ENCODE assay signal across 8 cellular contexts in genomic region chr2:70104231-70105111, GRCh38. TPM values are rescaled to one million over a fixed set of nuclear protein-coding genes. Genes with fewer than 3 reads are reported as not detected.
DNase-seq lines count a peak whose midpoint lies in the region; ATAC-seq and TF ChIP-seq lines count a peak whose summit lies in the region.

No MANE protein-coding gene starts in this region.

- H3K27ac ChIP-seq in CD4-positive, CD25-positive, alpha-beta regulatory T cell (ENCODE audit: insufficient read depth, low read length, poor library complexity, severe bottlenecking): peak overlapping the region; percentile 75
- H3K27ac ChIP-seq in IMR-90 (ENCODE audit: insufficient read depth, low read length): no peak overlapping the region

- H3K9me3 ChIP-seq in CD4-positive, CD25-positive, alpha-beta regulatory T cell (ENCODE audit: control insufficient read depth in 2 of 2, low read length in 2 of 2): no peaks in the 10 kb centered on the region
- no peaks in the 10 kb centered on the region for H3K9me3 ChIP-seq in IMR-90 (ENCODE audit: control insufficient read depth, insufficient read depth, low read length)

- TF ChIP-seq POLR2A in IMR-90 (IDR thresholded peaks at IDR 0.05; ENCODE audit: low read depth, low read length): no peak

- peak overlapping the region; percentile 13; the same call in 1 of the 2 replicates for H3K9ac ChIP-seq in IMR-90 (ENCODE audit: low read depth, low read length)

- H2BK5ac ChIP-seq in IMR-90 (ENCODE audit: low read depth, low read length, poor library complexity, severe bottlenecking): peak overlapping the region; percentile 83

- peak overlapping the region; percentile 92 to 98 (median 93) for H3K27ac Mint-ChIP-seq in CD4-positive, CD25-positive, alpha-beta regulatory T cell
- H3K27ac Mint-ChIP-seq in activated CD4-positive, alpha-beta memory T cell treated with anti-CD3 and anti-CD28 coated beads for 36 hours: peak overlapping the region; percentile 95

- POLR2A ChIA-PET in IMR-90 (lab: Charles Lee; ENCODE audit: unreplicated experiment): interaction anchor here (0.5 to 1.3 kb wide), 3 partner anchors 9 to 137 kb away, joined by 3 to 4 read pairs (median 3); no protein-coding TSS in a partner anchor
- POLR2A ChIA-PET in activated CD4-positive, alpha-beta memory T cell treated with anti-CD3 and anti-CD28 coated beads for 36 hours (lab: Charles Lee): interaction anchor here (0.6 to 2.5 kb wide), 16 partner anchors 10 to 42 kb away, joined by 3 to 24 read pairs (median 4); partner anchors contain the start of gene PCBP1

- peak overlapping the region; percentile 57 to 78 for H4K8ac ChIP-seq in IMR-90 (ENCODE audit: low read depth in 2 of 2, low read length in 2 of 2)

- CTCF ChIA-PET in IMR-90 (lab: Yijun Ruan, JAX): no interaction called here
- CTCF ChIA-PET in activated CD4-positive, alpha-beta memory T cell treated with anti-CD3 and anti-CD28 coated beads for 36 hours (lab: Charles Lee): interaction anchor here (0.9 to 3.9 kb wide), 9 partner anchors 10 to 38 kb away, joined by 3 to 27 read pairs (median 4); no protein-coding TSS in a partner anchor

- no peaks in the 10 kb centered on the region for H3K27me3 Mint-ChIP-seq in CD4-positive, CD25-positive, alpha-beta regulatory T cell
- no peaks in the 10 kb centered on the region for H3K27me3 Mint-ChIP-seq in activated CD4-positive, alpha-beta memory T cell treated with anti-CD3 and anti-CD28 coated beads for 36 hours

- peaks cover 0 to 1% (median 0%) of the 10 kb centered on the region in 7 donors for H3K9me3 Mint-ChIP-seq in CD4-positive, CD25-positive, alpha-beta regulatory T cell
- no peaks in the 10 kb centered on the region for H3K9me3 Mint-ChIP-seq in activated CD4-positive, alpha-beta memory T cell treated with anti-CD3 and anti-CD28 coated beads for 36 hours

- BruUV-seq in IMR-90 (replicated peaks; lab: Mats Ljungman, UMichigan): no TSS peak

- H3K36me3 ChIP-seq in CD4-positive, CD25-positive, alpha-beta regulatory T cell (ENCODE audit: control insufficient read depth, insufficient read depth, low read length): no peaks in the 10 kb centered on the region
- H3K36me3 ChIP-seq in IMR-90 (ENCODE audit: control insufficient read depth, insufficient read depth, low read length): no peaks in the 10 kb centered on the region

- peak overlapping the region; percentile 7; the same call in 1 of the 2 replicates for H3K23ac ChIP-seq in IMR-90 (ENCODE audit: low read depth, low read length)

- H3K9me1 ChIP-seq in IMR-90 (ENCODE audit: insufficient read depth, low read length): 0 out of 2 replicates have a peak, but pooled peaks cover 7% of the 10 kb centered on the region

- in situ Hi-C loops in IMR-90 (cut with MboI; ENCODE audit: low sequenced_read_pairs): no loop called here

- H3K4me1 Mint-ChIP-seq in CD4-positive, CD25-positive, alpha-beta regulatory T cell: peaks cover 32 to 59% (median 40%) of the 10 kb centered on the region in 4 donors
- H3K4me1 Mint-ChIP-seq in activated CD4-positive, alpha-beta memory T cell treated with anti-CD3 and anti-CD28 coated beads for 36 hours (ENCODE audit: low read depth): peaks cover 52% of the 10 kb centered on the region

- no peak overlapping the region for H3K56ac ChIP-seq in IMR-90 (ENCODE audit: extremely low read depth, insufficient read depth, low read length)

- no peaks in the 10 kb centered on the region for H3K27me3 ChIP-seq in CD4-positive, CD25-positive, alpha-beta regulatory T cell (ENCODE audit: control insufficient read depth, insufficient read depth, low read length)
- H3K27me3 ChIP-seq in IMR-90 (ENCODE audit: control insufficient read depth, insufficient read depth, low read length): no peaks in the 10 kb centered on the region

- TF ChIP-seq RAD21 in IMR-90 (IDR thresholded peaks at IDR 0.05; ENCODE audit: low read length): no peak

- dilution Hi-C loops in IMR-90 (cut with HindIII; ENCODE audit: low sequenced_read_pairs, unreplicated experiment): no loop called here

- peak overlapping the region; percentile 85 for H3K4ac ChIP-seq in IMR-90 (ENCODE audit: low read depth, low read length)

- peak overlapping the region; percentile 80; the same call in 1 of the 2 replicates for H2BK120ac ChIP-seq in IMR-90 (ENCODE audit: low read depth, low read length)

- peak overlapping the region; percentile 78 for H3K4me3 ChIP-seq in CD4-positive, CD25-positive, alpha-beta regulatory T cell (ENCODE audit: low read depth, low read length)
- no peak overlapping the region for H3K4me3 ChIP-seq in IMR-90 (ENCODE audit: insufficient read depth, low read depth, low read length)

- peak overlapping the region; percentile 64; the same call in 1 of the 2 replicates for H3K4me2 ChIP-seq in IMR-90 (ENCODE audit: low read depth, low read length)

- H2BK20ac ChIP-seq in IMR-90 (ENCODE audit: low read depth, low read length): peak overlapping the region; percentile 85; the same call in 1 of the 2 replicates

- no peak overlapping the region for H2AK5ac ChIP-seq in IMR-90 (ENCODE audit: low read depth, low read length)

- no peaks in the 10 kb centered on the region for H4K20me1 ChIP-seq in IMR-90 (ENCODE audit: insufficient read depth, low read length)

- peak overlapping the region; percentile 76; the same call in 1 of the 2 replicates for H3K18ac ChIP-seq in IMR-90 (ENCODE audit: low read depth, low read length)

- H3K79me1 ChIP-seq in IMR-90 (ENCODE audit: low read depth in 1 of 2, low read length in 2 of 2): peaks cover 0 to 3% of the 10 kb centered on the region in 2 experiments; a peak in 1 of 4 replicates

- WGBS in IMR-90 (ENCODE audit: extremely low coverage in 2 of 2, insufficient read length in 1 of 2), 2 experiments: 17% methylated on average over 1 of the region's 11 CpGs; no CpG with 5 or more reads in 1 of the 2 experiments

- peak overlapping the region; percentile 68 to 94 (median 82) for H3K4me3 Mint-ChIP-seq in CD4-positive, CD25-positive, alpha-beta regulatory T cell
- peak overlapping the region; percentile 70 for H3K4me3 Mint-ChIP-seq in activated CD4-positive, alpha-beta memory T cell treated with anti-CD3 and anti-CD28 coated beads for 36 hours

- intact Hi-C loops in IMR-90 (cut with micrococcal nuclease): no loop called here
- intact Hi-C loops in activated CD4-positive, alpha-beta memory T cell treated with anti-CD3 and anti-CD28 coated beads for 36 hours (cut with micrococcal nuclease): loop anchor here (1.0 kb wide), 2 partner anchors 35 to 38 kb away; no protein-coding TSS in a partner anchor

- H2BK15ac ChIP-seq in IMR-90 (ENCODE audit: low read depth, low read length): peak overlapping the region; percentile 74; the same call in 2 of the 3 replicates

- peak overlapping the region; percentile 87 for H2AFZ ChIP-seq in IMR-90 (replicated peaks; ENCODE audit: low read length, poor library complexity)

- TF ChIP-seq CTCF in IMR-90 (conservative IDR thresholded peaks at IDR 0.05; ENCODE audit: low read depth, low read length): no peak

- peaks cover 48% of the 10 kb centered on the region for H3K4me1 ChIP-seq in CD4-positive, CD25-positive, alpha-beta regulatory T cell (ENCODE audit: control insufficient read depth, insufficient read depth, low read length, poor library complexity, severe bottlenecking)
- H3K4me1 ChIP-seq in IMR-90 (ENCODE audit: control insufficient read depth, insufficient read depth, low read length): peaks cover 13% of the 10 kb centered on the region

- no peak overlapping the region for H2AK9ac ChIP-seq in IMR-90 (replicated peaks; ENCODE audit: low read depth, low read length, poor library complexity)

- ATAC-seq in CD4-positive, CD25-positive, alpha-beta regulatory T cell (ENCODE audit: low read depth in 2 of 2): no peak
- ATAC-seq in IMR-90 (ENCODE audit: low read depth): peak; percentile 67
- no peak for ATAC-seq in GM21737 (IDR thresholded peaks at IDR 0.05; ENCODE audit: unreplicated experiment)
- no peak for ATAC-seq in HG03342 (IDR thresholded peaks at IDR 0.05; ENCODE audit: unreplicated experiment)

- DNase-seq in CD4-positive, CD25-positive, alpha-beta regulatory T cell: peak in 2 of 3 donors; percentile 41 to 69
- DNase-seq in IMR-90 (peak; percentile 79), hepatic stellate cell (ENCODE audit: low spot score) (peak; percentile 57), DMS53 (lab: John Stamatoyannopoulos, UW) (no peak)
- DNase-seq in activated CD4-positive, alpha-beta memory T cell treated with anti-CD3 and anti-CD28 coated beads for 36 hours: peak; percentile 71
- DNase-seq in stimulated activated CD4-positive, alpha-beta T cell treated with anti-CD3 and anti-CD28 coated beads, Interleukin-4, amount 100 ng/mL, for 24 hours: peak; percentile 59

- H4K5ac ChIP-seq in IMR-90 (ENCODE audit: low read depth, low read length): peak overlapping the region; percentile 92; the same call in 1 of the 2 replicates

- H3K14ac ChIP-seq in IMR-90 (replicated peaks; ENCODE audit: low read depth, low read length): peak overlapping the region; percentile 66; the same call in 1 of the 2 replicates

- H4K91ac ChIP-seq in IMR-90 (ENCODE audit: insufficient read depth, low read depth, low read length): peak overlapping the region; percentile 26; the same call in 1 of the 2 replicates

- H3K36me3 Mint-ChIP-seq in CD4-positive, CD25-positive, alpha-beta regulatory T cell: no peaks in the 10 kb centered on the region
- H3K36me3 Mint-ChIP-seq in activated CD4-positive, alpha-beta memory T cell treated with anti-CD3 and anti-CD28 coated beads for 36 hours: no peaks in the 10 kb centered on the region

TF ChIP-seq in IMR-90, 13 proteins besides CTCF, POLR2A, EP300 and RAD21 (continues in another document):
- no peak for TF ChIP-seq CHD1 (IDR thresholded peaks at IDR 0.05; ENCODE audit: low read depth, low read length)
- TF ChIP-seq SMC3 (IDR thresholded peaks at IDR 0.05; ENCODE audit: low read depth, low read length): no peak
- TF ChIP-seq NFE2L2 (IDR thresholded peaks at IDR 0.05; ENCODE audit: low read depth, low read length): no peak
- TF ChIP-seq ELK1 (IDR thresholded peaks at IDR 0.05; ENCODE audit: borderline replicate concordance, low read depth, low read length): no peak

RNA-seq across cellular contexts. Expression of gene PCBP1, which starts 17.2 kb away (rescaled TPM):
- 330 TPM for total RNA-seq in CD4-positive, CD25-positive, alpha-beta regulatory T cell
- 100 to 1,000 TPM; 131 to 188 (median 173) TPM for polyA plus RNA-seq in CD4-positive, CD25-positive, alpha-beta regulatory T cell
- 33.6 and 33.7 TPM in 2 replicates for total RNA-seq in IMR-90 (2012; rRNA removed)
- 166 and 171 TPM in 2 replicates for polyA plus RNA-seq in IMR-90 (2012; rRNA removed)
- 110 and 170 TPM in 2 replicates for polyA plus RNA-seq in IMR-90 (2012; cell fraction: cytosol; rRNA removed)
- 68.9 and 69.8 TPM in 2 replicates for polyA plus RNA-seq in IMR-90 (2012; cell fraction: nucleus; rRNA removed; ENCODE audit: low replicate concordance)
- total RNA-seq in activated CD4-positive, alpha-beta memory T cell treated with anti-CD3 and anti-CD28 coated beads for 36 hours: 100 to 1,000 TPM; 444 to 449 TPM
